In genomic region chr13:19864018-19864338, GRCh38 we compare ENCODE assay signal across 8 cellular contexts. TPM values are rescaled to one million over a fixed set of nuclear protein-coding genes. Genes with fewer than 3 reads are reported as not detected.
DNase-seq lines count a peak whose midpoint lies in the region; ATAC-seq, FAIRE-seq and TF ChIP-seq lines count a peak whose summit lies in the region.

No MANE protein-coding gene starts in this region.

- H3K4me1 ChIP-seq in BE2C (no peaks in the 10 kb centered on the region), foreskin keratinocyte (peaks cover 5% of the 10 kb centered on the region)

- peaks cover 3% of the 10 kb centered on the region; the same call in 1 of the 2 replicates for H3K36me3 ChIP-seq in BE2C

- DNase-seq in BE2C = peak; percentile 74
- DNase-seq in NOMO-1 (lab: John Stamatoyannopoulos, UW; ENCODE audit: unreplicated experiment in 2 of 2) = peak; percentile 77 to 82
- peak; percentile 58 for DNase-seq in activated gamma-delta T cell (lab: John Stamatoyannopoulos, UW)
- DNase-seq in foreskin keratinocyte = peak; percentile 68 to 78
- no peak for DNase-seq in omental fat pad (ENCODE audit: low spot score)
- peak; percentile 48 for DNase-seq in urothelium cell line (ENCODE audit: low spot score)

- ATAC-seq in GM18909 (IDR thresholded peaks at IDR 0.05; ENCODE audit: poor library complexity, unreplicated experiment) (peak; percentile 42), HG03108 (IDR thresholded peaks at IDR 0.05; ENCODE audit: unreplicated experiment) (peak; percentile 20), foreskin keratinocyte (peak; percentile 22), omental fat pad (ENCODE audit: low FRiP score) (peak; percentile 25)

- H3K27me3 ChIP-seq in BE2C = no peaks in the 10 kb centered on the region
- no peaks in the 10 kb centered on the region for H3K27me3 ChIP-seq in foreskin keratinocyte

- FAIRE-seq in urothelium cell line (lab: Jason Lieb, UNC) = no peak

- TF ChIP-seq CTCF in BE2C (IDR thresholded peaks at IDR 0.05; ENCODE audit: low read depth, low read length) = no peak
- no peak for TF ChIP-seq CTCF in foreskin keratinocyte (conservative IDR thresholded peaks at IDR 0.05)
- no peak for TF ChIP-seq CTCF in omental fat pad (IDR thresholded peaks at IDR 0.05)

- H3K27ac ChIP-seq in foreskin keratinocyte = peak overlapping the region; percentile 88

- H3K4me3 ChIP-seq in BE2C (ENCODE audit: low read depth, low read length) = peak overlapping the region; percentile 87

- H3K9me3 ChIP-seq in BE2C = no peaks in the 10 kb centered on the region

RNA-seq across cellular contexts. Expression of gene ZMYM5, which starts 0.5 kb away (rescaled TPM):
- 24.5 TPM for polyA plus RNA-seq in BE2C (2012; ENCODE audit: insufficient read depth, insufficient read length, low read depth)
- total RNA-seq in foreskin keratinocyte (7.9 and 9.2 TPM in 2 replicates), omental fat pad (10 to 100 TPM; 13.7 to 20.1 (median 16.0) TPM)
- 5.5 and 5.8 TPM in 2 replicates for polyA plus RNA-seq in foreskin keratinocyte
